9 cellular contexts compared by ENCODE assay signal in the genomic region with DNA sequence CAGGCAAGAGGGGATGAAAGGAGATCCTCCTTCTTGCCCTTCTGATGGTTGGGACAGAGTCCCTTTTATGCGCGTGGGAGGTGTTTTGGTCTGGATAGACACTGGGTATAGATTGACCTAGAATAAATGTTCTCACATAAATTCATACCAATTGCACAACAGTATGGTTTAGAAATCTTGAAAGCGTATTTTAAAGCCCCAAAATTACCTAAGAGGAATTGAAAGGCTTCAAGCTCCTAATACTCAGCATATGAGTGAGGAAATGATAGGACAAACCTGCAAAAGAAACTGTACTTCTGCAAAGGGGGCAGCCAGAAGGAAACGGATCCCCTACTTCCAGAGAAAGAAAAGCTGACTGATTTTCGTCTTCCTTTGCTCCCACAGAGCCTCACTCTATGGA. TPM values are rescaled to one million over a fixed set of nuclear protein-coding genes. Genes with fewer than 3 reads are reported as not detected.
DNase-seq lines count a peak whose midpoint lies in the region; ATAC-seq and TF ChIP-seq lines count a peak whose summit lies in the region.
"Had no signal": no experiment of that assay in that cellular context is flagged by ENCODE, and none has a peak within 500 bp of the region (broad histone marks: within the 10 kb centered on the region; RNA-seq: fewer than 3 reads in every experiment).

No MANE protein-coding gene starts in this region.

- no peak for TF ChIP-seq EP300 in gastroesophageal sphincter (IDR thresholded peaks at IDR 0.05)

- H3K27me3 ChIP-seq in gastroesophageal sphincter = no peaks in the 10 kb centered on the region
- no peaks in the 10 kb centered on the region for H3K27me3 ChIP-seq in tibial artery

- H3K4me1 ChIP-seq in gastroesophageal sphincter = peaks cover 0 to 28% (median 4%) of the 10 kb centered on the region in 3 donors
- peaks cover 0 to 29% (median 18%) of the 10 kb centered on the region in 4 donors for H3K4me1 ChIP-seq in tibial artery

- H3K4me3 Mint-ChIP-seq in activated T-cell treated with anti-CD3 and anti-CD28 coated beads, Interleukin-2, amount 50 U/mL, for 24 hours = no peak overlapping the region
- no peak overlapping the region for H3K4me3 Mint-ChIP-seq in effector memory CD8-positive, alpha-beta T cell

- intact Hi-C loops in tibial artery (cut with DNase I; ENCODE audit: low total_unique reads) = loop anchor here (5.0 kb wide), 2 partner anchors 190 to 305 kb away; no protein-coding TSS in a partner anchor

- H3K4me3 ChIP-seq in SK-N-MC (no peak overlapping the region), gastroesophageal sphincter (no peak overlapping the region), tibial artery (no peak overlapping the region)

- no peaks in the 10 kb centered on the region for H3K9me3 ChIP-seq in SK-N-MC (ENCODE audit: low read depth, low read length)
- no peaks in the 10 kb centered on the region for H3K9me3 ChIP-seq in gastroesophageal sphincter
- no peaks in the 10 kb centered on the region for H3K9me3 ChIP-seq in tibial artery

- H3K36me3 ChIP-seq in SK-N-MC (ENCODE audit: insufficient read depth, low read length) = no peaks in the 10 kb centered on the region
- H3K36me3 ChIP-seq in gastroesophageal sphincter = no peaks in the 10 kb centered on the region
- H3K36me3 ChIP-seq in tibial artery = no peaks in the 10 kb centered on the region

- DNase-seq in activated T-cell treated with anti-CD3 and anti-CD28 coated beads, Interleukin-2, amount 50 U/mL, for 24 hours = no peak
- no peak for DNase-seq in activated T-cell treated with anti-CD3 and anti-CD28 coated beads, Interleukin-2, amount 50 U/mL, for 1 hour
- DNase-seq in SK-N-MC (ENCODE audit: low read depth, low spot score) (no peak), tibial artery (no peak), glomerular visceral epithelial cell (ENCODE audit: extremely low spot score) (no peak)
- no peak for DNase-seq in effector memory CD8-positive, alpha-beta T cell
- DNase-seq: activated CD8-positive, alpha-beta memory T cell treated with anti-CD3 and anti-CD28 coated beads, Interleukin-2, amount 50 U/mL, for 48 hours had no signal

- H3K4me1 Mint-ChIP-seq in activated T-cell treated with anti-CD3 and anti-CD28 coated beads, Interleukin-2, amount 50 U/mL, for 24 hours (ENCODE audit: low read depth) = peaks cover 19% of the 10 kb centered on the region
- H3K4me1 Mint-ChIP-seq in effector memory CD8-positive, alpha-beta T cell (ENCODE audit: low read depth in 2 of 2) = peaks cover 29 to 35% of the 10 kb centered on the region in 2 donors

- H3K9ac ChIP-seq in SK-N-MC (ENCODE audit: insufficient read length) = no peak overlapping the region

- WGBS in gastroesophageal sphincter (ENCODE audit: low coverage in 1 of 2), 2 donors = 73 to 81% methylated on average over 5 of the region's 5 CpGs

- no peak for ATAC-seq in gastroesophageal sphincter
- ATAC-seq in HG02763 (IDR thresholded peaks at IDR 0.05; ENCODE audit: unreplicated experiment) = no peak
- ATAC-seq in effector memory CD8-positive, alpha-beta T cell (replicated peaks) = no peak

- no peaks in the 10 kb centered on the region for H3K27me3 Mint-ChIP-seq in activated T-cell treated with anti-CD3 and anti-CD28 coated beads, Interleukin-2, amount 50 U/mL, for 24 hours
- no peaks in the 10 kb centered on the region for H3K27me3 Mint-ChIP-seq in effector memory CD8-positive, alpha-beta T cell

- peak overlapping the region; percentile 84 for H3K27ac ChIP-seq in SK-N-MC
- peak overlapping the region; percentile 12 to 92 (median 60) for H3K27ac ChIP-seq in gastroesophageal sphincter
- peak overlapping the region; percentile 53 to 83 for H3K27ac ChIP-seq in tibial artery

- TF ChIP-seq POLR2A in gastroesophageal sphincter (IDR thresholded peaks at IDR 0.05) = no peak

- H3K27ac Mint-ChIP-seq in activated T-cell treated with anti-CD3 and anti-CD28 coated beads, Interleukin-2, amount 50 U/mL, for 24 hours = peak overlapping the region; percentile 7
- peak overlapping the region in 1 of 2 donors; percentile 5 for H3K27ac Mint-ChIP-seq in effector memory CD8-positive, alpha-beta T cell

- no peak for TF ChIP-seq CTCF in gastroesophageal sphincter (IDR thresholded peaks at IDR 0.05)
- TF ChIP-seq CTCF in tibial artery (IDR thresholded peaks at IDR 0.05) = no peak

- peaks cover 23% of the 10 kb centered on the region for H3K36me3 Mint-ChIP-seq in activated T-cell treated with anti-CD3 and anti-CD28 coated beads, Interleukin-2, amount 50 U/mL, for 24 hours (ENCODE audit: low read depth)
- peaks cover 24% of the 10 kb centered on the region for H3K36me3 Mint-ChIP-seq in effector memory CD8-positive, alpha-beta T cell (ENCODE audit: insufficient read depth)

- no peaks in the 10 kb centered on the region for H3K9me3 Mint-ChIP-seq in activated T-cell treated with anti-CD3 and anti-CD28 coated beads, Interleukin-2, amount 50 U/mL, for 24 hours
- no peaks in the 10 kb centered on the region for H3K9me3 Mint-ChIP-seq in effector memory CD8-positive, alpha-beta T cell

RNA-seq across cellular contexts. Expression of a gene that starts 2.7 kb away (rescaled TPM):
- 10 to 100 TPM; 31.2 to 41.7 (median 32.7) TPM for total RNA-seq in gastroesophageal sphincter

RNA-seq across cellular contexts. Expression of a gene that starts 44.8 kb away (rescaled TPM):
- total RNA-seq in gastroesophageal sphincter = 10 to 100 TPM; 36.9 to 67.3 (median 51.2) TPM
